14 cellular contexts compared by ENCODE assay signal in the genomic region with DNA sequence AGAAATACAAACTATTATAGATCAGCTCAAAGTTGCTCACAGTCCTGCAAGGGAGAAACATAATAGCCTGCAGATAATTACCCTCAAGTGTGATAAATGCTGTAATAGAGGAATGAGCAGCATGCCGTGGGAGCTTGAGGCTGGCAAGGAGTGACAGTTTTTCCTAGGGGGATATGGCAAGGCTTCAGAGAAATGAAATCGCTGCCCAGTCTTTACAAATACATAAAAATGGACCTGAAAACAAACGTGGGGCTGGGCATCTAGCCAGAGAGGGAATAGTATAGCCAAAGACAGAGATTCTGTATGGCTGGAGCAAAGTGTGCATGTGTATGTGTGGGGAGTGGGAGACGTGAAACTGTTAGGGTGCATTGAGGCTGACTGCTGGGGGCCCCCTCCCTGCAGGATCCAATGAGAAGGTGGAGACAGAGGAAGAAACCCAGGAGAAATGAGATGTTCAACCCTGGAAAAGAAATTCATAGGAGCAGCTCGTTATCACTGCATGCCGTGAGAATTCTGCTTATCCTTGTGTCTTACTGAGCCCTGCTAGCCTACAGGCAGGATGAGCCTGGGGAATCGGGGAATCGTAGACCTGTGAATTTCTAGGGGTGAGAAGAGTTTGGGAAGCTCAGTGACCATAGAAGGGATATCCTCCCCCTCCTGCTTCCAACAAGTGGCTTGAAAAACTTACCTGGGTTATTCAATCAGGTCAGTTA.
DNase-seq lines count a peak whose midpoint lies in the region; ATAC-seq and TF ChIP-seq lines count a peak whose summit lies in the region.
"Had no signal": no experiment of that assay in that cellular context is flagged by ENCODE, and none has a peak within 500 bp of the region (broad histone marks: within the 10 kb centered on the region; RNA-seq: fewer than 3 reads in every experiment).

No MANE protein-coding gene starts in this region.

- H3K9me3 ChIP-seq in iPS-20b (ENCODE audit: insufficient read depth, low read depth, low read length) (peaks cover 16% of the 10 kb centered on the region; the same call in 1 of the 2 replicates), thyroid gland (no peaks in the 10 kb centered on the region), breast epithelium (peaks cover 8% of the 10 kb centered on the region in 2 donors)
- H3K9me3 ChIP-seq: MG63, right lobe of liver had no signal

- in situ Hi-C loops in G401 (cut with HindIII; ENCODE audit: low sequenced_read_pairs) = no loop called here

- 66 to 73% methylated on average over 8 of the region's 8 CpGs for WGBS in thyroid gland, 2 donors

- H3K27ac ChIP-seq in VCaP = peak overlapping the region; percentile 50
- peak overlapping the region; percentile 86 for H3K27ac ChIP-seq in iPS-20b (ENCODE audit: low read length)
- H3K27ac ChIP-seq in thyroid gland = no peak overlapping the region
- no peak overlapping the region for H3K27ac ChIP-seq in breast epithelium
- H3K27ac ChIP-seq: right lobe of liver had no signal

- H3K9ac ChIP-seq in iPS-20b (ENCODE audit: low read depth, low read length) = peak overlapping the region; percentile 87

- TF ChIP-seq CTCF in VCaP (conservative IDR thresholded peaks at IDR 0.05) (no peak), thyroid gland (IDR thresholded peaks at IDR 0.05) (no peak), breast epithelium (IDR thresholded peaks at IDR 0.05) (no peak)

- no peak for ATAC-seq in GM18519 (IDR thresholded peaks at IDR 0.05; ENCODE audit: low FRiP score, unreplicated experiment)
- no peak for ATAC-seq in HG02678 (IDR thresholded peaks at IDR 0.05; ENCODE audit: unreplicated experiment)
- ATAC-seq: activated CD8-positive, alpha-beta T cell treated with anti-CD3 and anti-CD28 coated beads for 36 hours; left colon; right lobe of liver had no signal

- H3K36me3 ChIP-seq in iPS-20b (ENCODE audit: insufficient read depth, low read depth, low read length) = peaks cover 26% of the 10 kb centered on the region; the same call in 1 of the 2 replicates
- H3K36me3 ChIP-seq in thyroid gland = no peaks in the 10 kb centered on the region
- H3K36me3 ChIP-seq in breast epithelium = no peaks in the 10 kb centered on the region
- H3K36me3 ChIP-seq: MG63, right lobe of liver had no signal

- H3K27me3 ChIP-seq in iPS-20b (ENCODE audit: insufficient read depth, low read length) (no peaks in the 10 kb centered on the region), thyroid gland (no peaks in the 10 kb centered on the region), breast epithelium (no peaks in the 10 kb centered on the region)
- H3K27me3 ChIP-seq: MG63, right lobe of liver had no signal

- TF ChIP-seq POLR2A in thyroid gland (IDR thresholded peaks at IDR 0.05) = no peak
- no peak for TF ChIP-seq POLR2A in breast epithelium (IDR thresholded peaks at IDR 0.05)

- H3K4me3 ChIP-seq in iPS-20b (ENCODE audit: low read length) = peak overlapping the region; percentile 37; the same call in 1 of the 2 replicates
- no peak overlapping the region for H3K4me3 ChIP-seq in thyroid gland (replicated peaks in 1 of 3)
- H3K4me3 ChIP-seq in breast epithelium = no peak overlapping the region
- H3K4me3 ChIP-seq: MG63, right lobe of liver had no signal

- DNase-seq in G401 (ENCODE audit: low spot score) (peak; percentile 50), NCI-H1092 (lab: John Stamatoyannopoulos, UW) (peak; percentile 15), thyroid gland (no peak), breast epithelium (ENCODE audit: low spot score in 2 of 2) (no peak)
- DNase-seq: activated CD8-positive, alpha-beta T cell treated with anti-CD3 and anti-CD28 coated beads for 36 hours; left colon; MG63; NCI-H2029 treated with DMSO at 0.1 percent for 48 hours; right lobe of liver; SW 1271 had no signal

- peaks cover 24% of the 10 kb centered on the region for H3K4me1 ChIP-seq in iPS-20b (ENCODE audit: insufficient read depth, low read length)
- no peaks in the 10 kb centered on the region for H3K4me1 ChIP-seq in thyroid gland
- H3K4me1 ChIP-seq in breast epithelium = peaks cover 0 to 5% of the 10 kb centered on the region in 2 donors
- H3K4me1 ChIP-seq: right lobe of liver had no signal

- intact Hi-C loops in thyroid gland (cut with DNase I) (no loop called here), breast epithelium (cut with DNase I; ENCODE audit: low total_unique reads) (loop anchor here (2.0 kb wide), 1 partner anchor 72 kb away; no protein-coding TSS in a partner anchor)

Comparison
In these comparisons a context has a peak if more than half of its experiments do, and no peak if none do; other contexts are left out.
1. DNase-seq: peak in G401 (single experiment) and NCI-H1092 (single experiment); none in thyroid gland (0 of 2) and breast epithelium (0 of 2).
2. H3K27ac ChIP-seq: peak in VCaP (single experiment) and iPS-20b (single experiment); none in thyroid gland (0 of 3) and breast epithelium (0 of 2).